10 cellular contexts compared by ENCODE assay signal in the genomic region with DNA sequence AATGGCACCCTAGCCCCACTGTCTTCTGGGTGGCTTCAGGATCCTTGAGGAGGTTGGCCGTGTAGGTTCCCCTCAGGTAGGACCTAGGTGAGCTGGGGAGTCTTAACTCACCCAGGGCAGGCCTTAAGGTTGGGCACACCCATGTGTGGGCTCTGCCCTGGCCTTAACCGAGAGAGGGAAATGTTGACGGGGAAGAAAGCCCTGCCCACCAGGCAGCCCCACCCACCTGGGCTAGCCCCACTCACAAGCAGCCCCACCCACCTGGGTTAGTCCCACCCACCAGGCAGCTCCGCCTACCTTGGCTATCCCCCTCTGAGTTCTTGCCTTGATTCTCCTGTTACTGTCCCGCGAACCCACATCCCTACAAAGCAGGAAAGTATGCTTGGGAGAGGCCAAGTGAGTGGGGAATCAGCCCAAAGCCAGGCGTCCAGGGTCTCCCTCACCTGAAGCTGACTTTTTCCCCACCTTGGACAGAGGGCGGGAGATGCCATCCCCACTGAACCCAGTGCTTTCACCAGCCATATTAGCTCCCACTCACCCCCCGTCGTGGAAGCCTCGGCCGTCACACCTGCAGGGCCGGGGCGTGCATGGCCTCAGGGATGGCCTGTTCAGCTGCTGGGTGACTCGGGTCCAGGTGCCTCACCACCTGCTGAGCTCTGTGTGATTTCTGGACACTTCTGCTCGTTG. TPM values are rescaled to one million over a fixed set of nuclear protein-coding genes. Genes with fewer than 3 reads are reported as not detected.
DNase-seq lines count a peak whose midpoint lies in the region; ATAC-seq and TF ChIP-seq lines count a peak whose summit lies in the region.
"Had no signal": no experiment of that assay in that cellular context is flagged by ENCODE, and none has a peak within 500 bp of the region (broad histone marks: within the 10 kb centered on the region; RNA-seq: fewer than 3 reads in every experiment).

A gene (plus strand): TSS at position 337 of the 687 bp plus-strand sequence. CDS start 1,200 bp downstream, outside the sequence.

- H3K4me1 Mint-ChIP-seq in chondrocyte (ENCODE audit: low read depth) = peaks cover 31% of the 10 kb centered on the region

- no peaks in the 10 kb centered on the region for H3K36me3 Mint-ChIP-seq in chondrocyte (ENCODE audit: low read depth)

- peaks cover 2% of the 10 kb centered on the region for H3K9me3 Mint-ChIP-seq in chondrocyte (ENCODE audit: low read depth)
- H3K9me3 Mint-ChIP-seq: CD4-positive, alpha-beta T cell had no signal

- no peak within 1 kb of the TSS for H3K4me3 Mint-ChIP-seq in chondrocyte (ENCODE audit: unreplicated experiment)
- H3K4me3 Mint-ChIP-seq: CD4-positive, alpha-beta T cell; neural crest cell had no signal

- no peaks in the 10 kb centered on the region for H3K27me3 Mint-ChIP-seq in chondrocyte (ENCODE audit: low read depth)

- DNase-seq in activated CD8-positive, alpha-beta memory T cell treated with anti-CD3 and anti-CD28 coated beads for 24 hours = peak; percentile 68
- DNase-seq in activated CD8-positive, alpha-beta memory T cell treated with anti-CD3 and anti-CD28 coated beads, Interleukin-2, amount 50 U/mL, for 4 hours = no peak
- DNase-seq in RPMI8226 = peak; percentile 83
- peak; percentile 42 for DNase-seq in chondrocyte (ENCODE audit: low spot score)
- peak; percentile 25 to 26 for DNase-seq in stimulated activated CD4-positive, alpha-beta T cell treated with anti-CD3 and anti-CD28 coated beads, Interleukin-15, amount 100 ng/mL, for 48 hours (ENCODE audit: low read depth in 2 of 2)
- DNase-seq in NCI-H2171 (lab: John Stamatoyannopoulos, UW) = no peak
- DNase-seq in midbrain (lab: John Stamatoyannopoulos, UW) = no peak

- no peak for ATAC-seq in HG03432 (IDR thresholded peaks at IDR 0.05; ENCODE audit: unreplicated experiment)

- TF ChIP-seq CTCF in chondrocyte (IDR thresholded peaks at IDR 0.05) = no peak

- no peak within 1 kb of the TSS for H3K27ac Mint-ChIP-seq in chondrocyte (ENCODE audit: unreplicated experiment)
- H3K27ac Mint-ChIP-seq: CD4-positive, alpha-beta T cell had no signal

RNA-seq across cellular contexts. Expression of the gene that starts here (rescaled TPM):
- total RNA-seq in chondrocyte = 0.87 TPM in 1 of 3 replicates, not detected in the others
- total RNA-seq: CD4-positive, alpha-beta T cell had no signal

Comparison
In these comparisons a context has a peak if more than half of its experiments do, and no peak if none do; other contexts are left out.
1. DNase-seq: peak in activated CD8-positive, alpha-beta memory T cell treated with anti-CD3 and anti-CD28 coated beads for 24 hours (single experiment), RPMI8226 (single experiment) and stimulated activated CD4-positive, alpha-beta T cell treated with anti-CD3 and anti-CD28 coated beads, Interleukin-15, amount 100 ng/mL, for 48 hours (2 of 2); none in activated CD8-positive, alpha-beta memory T cell treated with anti-CD3 and anti-CD28 coated beads, Interleukin-2, amount 50 U/mL, for 4 hours (single experiment), NCI-H2171 (single experiment) and midbrain (single experiment).
2. Peak in DNase-seq in chondrocyte; RNA of the gene not detected or under 1 TPM.